Comparison of ENCODE assay signal across 11 cellular contexts in genomic region chr5:167699434-167699833, GRCh38.
DNase-seq lines count a peak whose midpoint lies in the region; ATAC-seq and TF ChIP-seq lines count a peak whose summit lies in the region.
"Had no signal": no experiment of that assay in that cellular context is flagged by ENCODE, and none has a peak within 500 bp of the region (broad histone marks: within the 10 kb centered on the region; RNA-seq: fewer than 3 reads in every experiment).

No MANE protein-coding gene starts in this region.

- TF ChIP-seq CTCF in nephron (IDR thresholded peaks at IDR 0.05; ENCODE audit: unreplicated experiment in 3 of 3) (no peak), testis (IDR thresholded peaks at IDR 0.05) (no peak)

- H3K27ac Mint-ChIP-seq in nephron, result peak overlapping the region in 2 of 3 experiments; percentile 62 to 85
- no peak overlapping the region for H3K27ac Mint-ChIP-seq in stimulated activated naive B cell treated with anti-CD40 and anti-IgM and Interleukin-4, amounts not matched to agents 10 μg/mL and 1 μg/mL and 100 μg/mL, for 72 hours
- no peak overlapping the region for H3K27ac Mint-ChIP-seq in naive thymus-derived CD4-positive, alpha-beta T cell
- H3K27ac Mint-ChIP-seq: dendritic cell treated with granulocyte-macrophage colony-stimulating factor and Interleukin-4, amounts not matched to agents 40 ng/mL and 50 ng/mL, for 4 days had no signal

- DNase-seq in M059J (ENCODE audit: low read depth), result peak; percentile 100
- peak; percentile 24 for DNase-seq in epidermal melanocyte (ENCODE audit: insufficient read length, low spot score)
- no peak for DNase-seq in stimulated activated naive B cell treated with anti-CD40 and anti-IgM and Interleukin-4, amounts not matched to agents 10 μg/mL and 1 μg/mL and 100 μg/mL, for 72 hours
- no peak for DNase-seq in naive thymus-derived CD4-positive, alpha-beta T cell
- DNase-seq in activated CD8-positive, alpha-beta memory T cell treated with anti-CD3 and anti-CD28 coated beads, Interleukin-2, amount 50 U/mL, for 48 hours, result no peak
- no peak for DNase-seq in testis

- H3K4me3 ChIP-seq in naive thymus-derived CD4-positive, alpha-beta T cell (ENCODE audit: low read length), result no peak overlapping the region
- no peak overlapping the region for H3K4me3 ChIP-seq in testis
- H3K4me3 ChIP-seq: GM12878 had no signal

- H3K36me3 ChIP-seq in ES-I3 (ENCODE audit: insufficient read depth, low read length), result no peaks in the 10 kb centered on the region
- H3K36me3 ChIP-seq in naive thymus-derived CD4-positive, alpha-beta T cell (ENCODE audit: control insufficient read depth in 2 of 3, insufficient read depth in 3 of 3, low read length in 3 of 3), result no peaks in the 10 kb centered on the region
- H3K36me3 ChIP-seq in testis (ENCODE audit: low read depth, missing control alignments), result no peaks in the 10 kb centered on the region

- no peak overlapping the region for H3K4me3 Mint-ChIP-seq in nephron
- no peak overlapping the region for H3K4me3 Mint-ChIP-seq in stimulated activated naive B cell treated with anti-CD40 and anti-IgM and Interleukin-4, amounts not matched to agents 10 μg/mL and 1 μg/mL and 100 μg/mL, for 72 hours
- H3K4me3 Mint-ChIP-seq in naive thymus-derived CD4-positive, alpha-beta T cell, result no peak overlapping the region
- H3K4me3 Mint-ChIP-seq: dendritic cell treated with granulocyte-macrophage colony-stimulating factor and Interleukin-4, amounts not matched to agents 40 ng/mL and 50 ng/mL, for 4 days had no signal

- no peaks in the 10 kb centered on the region for H3K36me3 Mint-ChIP-seq in nephron (ENCODE audit: low read depth)
- no peaks in the 10 kb centered on the region for H3K36me3 Mint-ChIP-seq in stimulated activated naive B cell treated with anti-CD40 and anti-IgM and Interleukin-4, amounts not matched to agents 10 μg/mL and 1 μg/mL and 100 μg/mL, for 72 hours
- H3K36me3 Mint-ChIP-seq in naive thymus-derived CD4-positive, alpha-beta T cell, result no peaks in the 10 kb centered on the region

- no peak for ATAC-seq in stimulated activated naive B cell treated with anti-CD40 and anti-IgM and Interleukin-4, amounts not matched to agents 10 μg/mL and 1 μg/mL and 100 μg/mL, for 72 hours (replicated peaks)
- no peak for ATAC-seq in naive thymus-derived CD4-positive, alpha-beta T cell
- ATAC-seq: GM12878, HepG2 had no signal

- CTCF ChIA-PET in naive thymus-derived CD4-positive, alpha-beta T cell (lab: Charles Lee), result no interaction called here

- H3K9me3 Mint-ChIP-seq in nephron, result peaks cover 8% of the 10 kb centered on the region
- H3K9me3 Mint-ChIP-seq in stimulated activated naive B cell treated with anti-CD40 and anti-IgM and Interleukin-4, amounts not matched to agents 10 μg/mL and 1 μg/mL and 100 μg/mL, for 72 hours, result no peaks in the 10 kb centered on the region
- H3K9me3 Mint-ChIP-seq in naive thymus-derived CD4-positive, alpha-beta T cell, result peaks cover 0 to 12% (median 5%) of the 10 kb centered on the region in 11 donors
- H3K9me3 Mint-ChIP-seq: dendritic cell treated with granulocyte-macrophage colony-stimulating factor and Interleukin-4, amounts not matched to agents 40 ng/mL and 50 ng/mL, for 4 days had no signal

- H3K9ac ChIP-seq in ES-I3 (ENCODE audit: low read depth, low read length), result 0 out of 2 replicates have a peak overlapping the region, but pooled peaks have one; percentile 23

- H3K27ac ChIP-seq in naive thymus-derived CD4-positive, alpha-beta T cell (ENCODE audit: low read depth, low read length), result no peak overlapping the region
- H3K27ac ChIP-seq in testis, result no peak overlapping the region

- H3K4me1 ChIP-seq in ES-I3 (ENCODE audit: insufficient read depth, low read length) (peaks cover 35% of the 10 kb centered on the region), testis (peaks cover 3% of the 10 kb centered on the region)
- no peaks in the 10 kb centered on the region for H3K4me1 ChIP-seq in naive thymus-derived CD4-positive, alpha-beta T cell (ENCODE audit: control insufficient read depth in 2 of 2, insufficient read depth in 2 of 2, low read length in 2 of 2)

- no peaks in the 10 kb centered on the region for H3K27me3 Mint-ChIP-seq in nephron (ENCODE audit: low read depth)
- H3K27me3 Mint-ChIP-seq in stimulated activated naive B cell treated with anti-CD40 and anti-IgM and Interleukin-4, amounts not matched to agents 10 μg/mL and 1 μg/mL and 100 μg/mL, for 72 hours, result no peaks in the 10 kb centered on the region
- H3K27me3 Mint-ChIP-seq in naive thymus-derived CD4-positive, alpha-beta T cell, result peaks cover 0 to 4% (median 0%) of the 10 kb centered on the region in 5 donors
- H3K27me3 Mint-ChIP-seq: dendritic cell treated with granulocyte-macrophage colony-stimulating factor and Interleukin-4, amounts not matched to agents 40 ng/mL and 50 ng/mL, for 4 days had no signal

- no peak for TF ChIP-seq POLR2A in testis (IDR thresholded peaks at IDR 0.05)

- H3K9me3 ChIP-seq in ES-I3 (ENCODE audit: control insufficient read depth, insufficient read depth, low read length), result no peaks in the 10 kb centered on the region
- H3K9me3 ChIP-seq in naive thymus-derived CD4-positive, alpha-beta T cell (ENCODE audit: control insufficient read depth in 2 of 3, low read length in 3 of 3), result no peaks in the 10 kb centered on the region
- no peaks in the 10 kb centered on the region for H3K9me3 ChIP-seq in testis

- intact Hi-C loops in naive thymus-derived CD4-positive, alpha-beta T cell (cut with micrococcal nuclease), result no loop called here
- intact Hi-C loops in testis (cut with DNase I; ENCODE audit: low total_unique reads), result no loop called here

- no peaks in the 10 kb centered on the region for H3K27me3 ChIP-seq in naive thymus-derived CD4-positive, alpha-beta T cell (ENCODE audit: control insufficient read depth in 2 of 2, insufficient read depth in 2 of 2, low read length in 2 of 2)
- H3K27me3 ChIP-seq in testis, result no peaks in the 10 kb centered on the region

- POLR2A ChIA-PET in naive thymus-derived CD4-positive, alpha-beta T cell (lab: Charles Lee), result no interaction called here

- peaks cover 16% of the 10 kb centered on the region for H3K4me1 Mint-ChIP-seq in nephron
- H3K4me1 Mint-ChIP-seq in stimulated activated naive B cell treated with anti-CD40 and anti-IgM and Interleukin-4, amounts not matched to agents 10 μg/mL and 1 μg/mL and 100 μg/mL, for 72 hours, result no peaks in the 10 kb centered on the region
- no peaks in the 10 kb centered on the region for H3K4me1 Mint-ChIP-seq in naive thymus-derived CD4-positive, alpha-beta T cell

- WGBS in testis, 2 donors, result 17 to 50% methylated on average over 1 of the region's 1 CpG

Comparison
In these comparisons a context has a peak if more than half of its experiments do, and no peak if none do; other contexts are left out.
1. DNase-seq: peak in M059J (single experiment) and epidermal melanocyte (single experiment); none in stimulated activated naive B cell treated with anti-CD40 and anti-IgM and Interleukin-4, amounts not matched to agents 10 μg/mL and 1 μg/mL and 100 μg/mL, for 72 hours (single experiment), naive thymus-derived CD4-positive, alpha-beta T cell (0 of 9), activated CD8-positive, alpha-beta memory T cell treated with anti-CD3 and anti-CD28 coated beads, Interleukin-2, amount 50 U/mL, for 48 hours (single experiment) and testis (single experiment).
2. H3K27ac Mint-ChIP-seq: peak in nephron (2 of 3); none in stimulated activated naive B cell treated with anti-CD40 and anti-IgM and Interleukin-4, amounts not matched to agents 10 μg/mL and 1 μg/mL and 100 μg/mL, for 72 hours (single experiment) and naive thymus-derived CD4-positive, alpha-beta T cell (0 of 9).